In the genomic region with DNA sequence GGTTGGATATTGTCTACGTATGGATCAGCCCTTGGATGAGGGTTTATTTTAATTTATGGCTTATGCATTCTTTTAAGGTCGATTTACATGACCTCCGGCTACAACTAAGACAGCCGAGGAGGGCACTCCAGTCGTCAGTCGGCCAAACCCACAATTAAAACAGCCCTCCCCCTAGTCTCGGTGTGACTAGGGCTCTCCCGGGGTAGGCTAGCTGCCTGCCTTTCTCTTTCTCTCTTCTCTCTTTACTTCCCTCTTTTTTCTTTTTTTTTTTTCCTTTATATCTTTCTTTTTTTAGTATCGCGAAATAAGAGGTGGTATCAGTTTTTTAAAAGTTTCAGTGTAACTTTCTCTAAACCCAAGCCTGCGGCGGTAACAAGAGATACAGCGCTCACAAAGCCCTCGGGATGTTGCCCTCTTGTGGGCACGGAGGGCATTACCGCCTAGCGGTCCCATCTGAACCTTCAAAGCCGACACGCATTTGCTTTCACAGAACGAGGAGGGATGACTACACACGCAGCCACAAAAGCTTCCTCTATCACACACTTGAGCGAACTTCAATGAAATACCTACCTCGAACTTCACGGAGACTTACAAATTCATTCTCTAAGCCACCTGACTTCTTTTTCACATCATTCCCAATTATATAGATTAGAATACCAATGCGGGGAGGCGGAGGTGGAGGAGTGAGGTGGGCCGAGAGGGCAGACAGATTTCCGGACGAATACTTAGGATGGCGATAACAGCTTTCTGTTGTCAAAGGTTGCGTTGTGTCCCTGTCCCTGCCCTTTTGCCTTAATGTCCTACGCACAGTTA, we compare ENCODE assay signal across 8 cellular contexts.
A peak's percentile ranks its signal among the peaks of the same experiment; 100 is the strongest.
DNase-seq lines count a peak whose midpoint lies in the region; ATAC-seq lines count a peak whose summit lies in the region.

No MANE protein-coding gene starts in this region.

- DNase-seq in COR-L47 (lab: John Stamatoyannopoulos, UW), result peak; percentile 77
- peak; percentile 57 for DNase-seq in HPDE6-E6E7 (ENCODE audit: extremely low spot score)
- peak; percentile 68 for DNase-seq in NOMO-1 treated with DMSO at 0.1 percent for 48 hours (lab: John Stamatoyannopoulos, UW; ENCODE audit: unreplicated experiment)
- peak; percentile 73 for DNase-seq in activated T-cell treated with anti-CD3 and anti-CD28 coated beads for 1 hour (ENCODE audit: low read depth)
- DNase-seq in epithelial cell of prostate (ENCODE audit: low read depth, low spot score), result peak; percentile 67
- DNase-seq in mucosa of gallbladder (ENCODE audit: low spot score), result peak; percentile 95
- DNase-seq in stimulated activated CD8-positive, alpha-beta memory T cell treated with anti-CD3 and anti-CD28 coated beads, Interleukin-4, amount 100 ng/mL, for 1 hour (ENCODE audit: low read depth in 2 of 2, low spot score in 1 of 2), result peak; percentile 30 to 56

- ATAC-seq in GM19468 (IDR thresholded peaks at IDR 0.05; ENCODE audit: extremely low read depth, unreplicated experiment), result peak; percentile 79

- H3K27ac ChIP-seq in epithelial cell of prostate, result peak overlapping the region; percentile 38

Comparison
In these comparisons a context has a peak if more than half of its experiments do, and no peak if none do; other contexts are left out.
1. Peak in every context shown above with its lines: DNase-seq, ATAC-seq and H3K27ac ChIP-seq.
2. DNase-seq: peak in every context shown above with its lines; median percentile 95 in mucosa of gallbladder; 77 in COR-L47; 73 in activated T-cell treated with anti-CD3 and anti-CD28 coated beads for 1 hour; 68 in NOMO-1 treated with DMSO at 0.1 percent for 48 hours; 67 in epithelial cell of prostate; 57 in HPDE6-E6E7; 43 in stimulated activated CD8-positive, alpha-beta memory T cell treated with anti-CD3 and anti-CD28 coated beads, Interleukin-4, amount 100 ng/mL, for 1 hour.